ENCODE assay signal across 8 cellular contexts in the genomic region with DNA sequence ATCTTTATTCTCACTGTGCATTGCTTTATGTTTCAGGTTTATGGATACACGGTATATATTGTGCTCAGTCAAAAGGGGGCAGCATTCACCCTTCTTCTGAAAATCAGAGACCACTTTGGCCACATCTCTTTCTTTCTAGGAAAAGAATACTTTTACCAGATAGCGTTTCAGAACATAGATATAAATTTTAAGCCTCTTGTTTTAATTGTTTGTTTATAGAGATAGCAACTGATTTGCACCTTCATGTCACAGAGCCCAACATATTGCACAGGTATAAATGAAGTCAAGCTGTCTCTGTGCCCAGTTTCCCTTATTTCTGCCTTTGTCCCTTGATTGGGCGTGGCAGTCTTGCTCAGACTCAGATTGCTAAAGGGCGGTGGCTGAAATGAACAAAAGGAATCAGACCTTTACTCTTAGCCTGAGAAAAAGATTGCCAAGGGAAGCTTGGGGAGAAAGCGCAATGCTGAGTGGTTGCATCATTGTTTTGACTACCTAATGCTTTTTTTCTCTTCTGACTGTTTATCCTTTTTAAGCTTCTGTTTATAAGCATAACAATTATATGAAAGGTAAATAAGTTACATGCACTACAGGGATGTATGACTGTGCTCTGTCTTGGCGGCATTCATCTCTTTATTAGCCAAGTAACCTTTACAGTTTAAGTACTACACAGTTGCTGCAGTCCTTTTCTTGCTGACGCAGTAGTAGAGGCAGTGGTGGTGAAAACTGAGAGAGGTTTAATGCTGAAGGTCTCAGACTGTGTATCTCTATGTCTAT.
DNase-seq lines count a peak whose midpoint lies in the region; ATAC-seq, FAIRE-seq and TF ChIP-seq lines count a peak whose summit lies in the region.

No MANE protein-coding gene starts in this region.

- FAIRE-seq in GM12892 (lab: Jason Lieb, UNC), result peak; percentile 50

- no peak for TF ChIP-seq EP300 in upper lobe of left lung (IDR thresholded peaks at IDR 0.05)

- H3K27ac ChIP-seq in coronary artery (no peak overlapping the region), liver (ENCODE audit: low read depth in 1 of 2, low read length in 2 of 2) (no peak overlapping the region), upper lobe of left lung (no peak overlapping the region)

- H3K4me1 ChIP-seq in liver (ENCODE audit: control insufficient read depth in 4 of 4, insufficient read depth in 4 of 4, low read length in 3 of 4) (no peaks in the 10 kb centered on the region), upper lobe of left lung (peaks cover 0 to 6% (median 2%) of the 10 kb centered on the region in 4 donors)

- no peaks in the 10 kb centered on the region for H3K36me3 ChIP-seq in liver (ENCODE audit: control insufficient read depth in 4 of 4, insufficient read depth in 3 of 4, low read depth in 1 of 4, low read length in 3 of 4)
- H3K36me3 ChIP-seq in upper lobe of left lung, result no peaks in the 10 kb centered on the region

- H3K9me3 ChIP-seq in liver (ENCODE audit: control insufficient read depth in 4 of 4, low read length in 3 of 4) (no peaks in the 10 kb centered on the region), upper lobe of left lung (no peaks in the 10 kb centered on the region)

- TF ChIP-seq CTCF in coronary artery (IDR thresholded peaks at IDR 0.05) (peak; percentile 49), liver (IDR thresholded peaks at IDR 0.05; ENCODE audit: low read depth, low read length, missing input control) (peak; percentile 52), upper lobe of left lung (IDR thresholded peaks at IDR 0.05) (peak; percentile 26 to 66 (median 57))

- peak overlapping the region; percentile 12 for H3K4me3 ChIP-seq in coronary artery
- no peak overlapping the region for H3K4me3 ChIP-seq in liver (ENCODE audit: low read depth in 1 of 3, low read length in 3 of 3)
- H3K4me3 ChIP-seq in upper lobe of left lung, result no peak overlapping the region

- H3K27me3 ChIP-seq in liver (ENCODE audit: control insufficient read depth in 4 of 4, insufficient read depth in 4 of 4, low read length in 3 of 4) (peaks cover 0 to 2% (median 0%) of the 10 kb centered on the region in 4 donors), upper lobe of left lung (no peaks in the 10 kb centered on the region)

- ATAC-seq in upper lobe of left lung (ENCODE audit: low FRiP score in 2 of 2) (peak in 1 of 2 donors; percentile 86), HG02938 (IDR thresholded peaks at IDR 0.05; ENCODE audit: unreplicated experiment) (no peak)

- peak; percentile 75 to 82 for TF ChIP-seq RAD21 in liver (IDR thresholded peaks at IDR 0.05)

- no peak overlapping the region for H3K9ac ChIP-seq in liver (ENCODE audit: low read depth in 1 of 2, low read length in 2 of 2)

- TF ChIP-seq POLR2A in GM12892 (IDR thresholded peaks at IDR 0.05; ENCODE audit: low read depth, low read length) (no peak), upper lobe of left lung (IDR thresholded peaks at IDR 0.05) (no peak)

- DNase-seq in AG08396 (ENCODE audit: low spot score) (peak; percentile 36), GM12892 (ENCODE audit: insufficient read length) (no peak), LHCN-M2 (ENCODE audit: low read depth) (peak; percentile 63), OCI-M1 (lab: John Stamatoyannopoulos, UW) (peak; percentile 75), coronary artery (ENCODE audit: low spot score) (no peak), upper lobe of left lung (no peak)

- 27% methylated on average over 7 of the region's 7 CpGs for WGBS in liver
- WGBS in upper lobe of left lung, 2 donors, result 35 to 36% methylated on average over 7 of the region's 7 CpGs

TF ChIP-seq in liver, 16 proteins besides CTCF, POLR2A, EP300 and RAD21:
- TF ChIP-seq RXRA (IDR thresholded peaks at IDR 0.05), result no peak
- no peak for TF ChIP-seq SP1 (IDR thresholded peaks at IDR 0.05)
- no peak for TF ChIP-seq HNF4A (conservative IDR thresholded peaks at IDR 0.05)

Comparison
In these comparisons a context has a peak if more than half of its experiments do, and no peak if none do; other contexts are left out.
1. DNase-seq: peak in AG08396 (single experiment), LHCN-M2 (single experiment) and OCI-M1 (single experiment); none in GM12892 (single experiment), coronary artery (single experiment) and upper lobe of left lung (0 of 2).
2. Peak in every context shown above with its lines, with median percentiles within 50 percentile points of each other: CTCF ChIP-seq.